Comparison of ENCODE assay signal across 1 cellular context in the genomic region with DNA sequence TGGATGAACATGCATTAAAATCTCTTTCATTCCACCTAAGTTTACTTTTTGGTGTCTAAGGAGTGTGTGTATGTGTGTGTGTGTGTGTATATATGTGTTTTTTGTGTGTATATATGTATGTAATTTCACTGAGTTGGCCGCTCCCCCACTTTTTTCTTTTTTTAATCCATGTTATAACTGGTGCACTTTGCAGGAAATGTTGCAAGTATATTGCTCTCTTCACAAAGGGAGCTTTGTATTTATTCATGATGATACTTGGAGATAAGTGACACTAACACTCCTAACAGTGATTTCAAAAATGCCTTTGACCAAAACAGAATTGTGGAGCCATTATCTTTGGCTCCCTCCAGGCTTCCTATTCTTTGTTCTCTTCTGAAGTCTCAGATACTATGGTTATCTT.
TF ChIP-seq lines count a peak whose summit lies in the region.

No MANE protein-coding gene starts in this region.

TF ChIP-seq in GM23338, 12 proteins besides CTCF, POLR2A, EP300 and RAD21 (continued from another document):
- TF ChIP-seq, protein P1, sequence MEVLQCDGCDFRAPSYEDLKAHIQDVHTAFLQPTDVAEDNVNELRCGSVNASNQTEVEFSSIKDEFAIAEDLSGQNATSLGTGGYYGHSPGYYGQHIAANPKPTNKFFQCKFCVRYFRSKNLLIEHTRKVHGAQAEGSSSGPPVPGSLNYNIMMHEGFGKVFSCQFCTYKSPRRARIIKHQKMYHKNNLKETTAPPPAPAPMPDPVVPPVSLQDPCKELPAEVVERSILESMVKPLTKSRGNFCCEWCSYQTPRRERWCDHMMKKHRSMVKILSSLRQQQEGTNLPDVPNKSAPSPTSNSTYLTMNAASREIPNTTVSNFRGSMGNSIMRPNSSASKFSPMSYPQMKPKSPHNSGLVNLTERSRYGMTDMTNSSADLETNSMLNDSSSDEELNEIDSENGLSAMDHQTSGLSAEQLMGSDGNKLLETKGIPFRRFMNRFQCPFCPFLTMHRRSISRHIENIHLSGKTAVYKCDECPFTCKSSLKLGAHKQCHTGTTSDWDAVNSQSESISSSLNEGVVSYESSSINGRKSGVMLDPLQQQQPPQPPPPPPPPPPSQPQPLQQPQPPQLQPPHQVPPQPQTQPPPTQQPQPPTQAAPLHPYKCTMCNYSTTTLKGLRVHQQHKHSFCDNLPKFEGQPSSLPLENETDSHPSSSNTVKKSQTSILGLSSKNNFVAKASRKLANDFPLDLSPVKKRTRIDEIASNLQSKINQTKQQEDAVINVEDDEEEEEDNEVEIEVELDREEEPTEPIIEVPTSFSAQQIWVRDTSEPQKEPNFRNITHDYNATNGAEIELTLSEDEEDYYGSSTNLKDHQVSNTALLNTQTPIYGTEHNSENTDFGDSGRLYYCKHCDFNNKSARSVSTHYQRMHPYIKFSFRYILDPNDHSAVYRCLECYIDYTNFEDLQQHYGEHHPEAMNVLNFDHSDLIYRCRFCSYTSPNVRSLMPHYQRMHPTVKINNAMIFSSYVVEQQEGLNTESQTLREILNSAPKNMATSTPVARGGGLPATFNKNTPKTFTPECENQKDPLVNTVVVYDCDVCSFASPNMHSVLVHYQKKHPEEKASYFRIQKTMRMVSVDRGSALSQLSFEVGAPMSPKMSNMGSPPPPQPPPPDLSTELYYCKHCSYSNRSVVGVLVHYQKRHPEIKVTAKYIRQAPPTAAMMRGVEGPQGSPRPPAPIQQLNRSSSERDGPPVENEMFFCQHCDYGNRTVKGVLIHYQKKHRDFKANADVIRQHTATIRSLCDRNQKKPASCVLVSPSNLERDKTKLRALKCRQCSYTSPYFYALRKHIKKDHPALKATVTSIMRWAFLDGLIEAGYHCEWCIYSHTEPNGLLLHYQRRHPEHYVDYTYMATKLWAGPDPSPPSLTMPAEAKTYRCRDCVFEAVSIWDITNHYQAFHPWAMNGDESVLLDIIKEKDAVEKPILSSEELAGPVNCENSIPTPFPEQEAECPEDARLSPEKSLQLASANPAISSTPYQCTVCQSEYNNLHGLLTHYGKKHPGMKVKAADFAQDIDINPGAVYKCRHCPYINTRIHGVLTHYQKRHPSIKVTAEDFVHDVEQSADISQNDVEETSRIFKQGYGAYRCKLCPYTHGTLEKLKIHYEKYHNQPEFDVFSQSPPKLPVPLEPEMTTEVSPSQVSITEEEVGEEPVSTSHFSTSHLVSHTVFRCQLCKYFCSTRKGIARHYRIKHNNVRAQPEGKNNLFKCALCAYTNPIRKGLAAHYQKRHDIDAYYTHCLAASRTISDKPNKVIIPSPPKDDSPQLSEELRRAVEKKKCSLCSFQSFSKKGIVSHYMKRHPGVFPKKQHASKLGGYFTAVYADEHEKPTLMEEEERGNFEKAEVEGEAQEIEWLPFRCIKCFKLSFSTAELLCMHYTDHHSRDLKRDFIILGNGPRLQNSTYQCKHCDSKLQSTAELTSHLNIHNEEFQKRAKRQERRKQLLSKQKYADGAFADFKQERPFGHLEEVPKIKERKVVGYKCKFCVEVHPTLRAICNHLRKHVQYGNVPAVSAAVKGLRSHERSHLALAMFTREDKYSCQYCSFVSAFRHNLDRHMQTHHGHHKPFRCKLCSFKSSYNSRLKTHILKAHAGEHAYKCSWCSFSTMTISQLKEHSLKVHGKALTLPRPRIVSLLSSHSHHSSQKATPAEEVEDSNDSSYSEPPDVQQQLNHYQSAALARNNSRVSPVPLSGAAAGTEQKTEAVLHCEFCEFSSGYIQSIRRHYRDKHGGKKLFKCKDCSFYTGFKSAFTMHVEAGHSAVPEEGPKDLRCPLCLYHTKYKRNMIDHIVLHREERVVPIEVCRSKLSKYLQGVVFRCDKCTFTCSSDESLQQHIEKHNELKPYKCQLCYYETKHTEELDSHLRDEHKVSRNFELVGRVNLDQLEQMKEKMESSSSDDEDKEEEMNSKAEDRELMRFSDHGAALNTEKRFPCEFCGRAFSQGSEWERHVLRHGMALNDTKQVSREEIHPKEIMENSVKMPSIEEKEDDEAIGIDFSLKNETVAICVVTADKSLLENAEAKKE (CRISPR knock-in tag; IDR thresholded peaks at IDR 0.05), result no peak
- TF ChIP-seq EZH2 (IDR thresholded peaks at IDR 0.05; ENCODE audit: low read depth, unreplicated experiment), result no peak
- TF ChIP-seq ZNF331 (CRISPR knock-in tag; IDR thresholded peaks at IDR 0.05; ENCODE audit: low read depth), result no peak
- TF ChIP-seq STAT1 (IDR thresholded peaks at IDR 0.05; ENCODE audit: unreplicated experiment), result no peak
- TF ChIP-seq EZH2phosphoT487 (IDR thresholded peaks at IDR 0.05; ENCODE audit: unreplicated experiment), result no peak
- TF ChIP-seq, protein P2, sequence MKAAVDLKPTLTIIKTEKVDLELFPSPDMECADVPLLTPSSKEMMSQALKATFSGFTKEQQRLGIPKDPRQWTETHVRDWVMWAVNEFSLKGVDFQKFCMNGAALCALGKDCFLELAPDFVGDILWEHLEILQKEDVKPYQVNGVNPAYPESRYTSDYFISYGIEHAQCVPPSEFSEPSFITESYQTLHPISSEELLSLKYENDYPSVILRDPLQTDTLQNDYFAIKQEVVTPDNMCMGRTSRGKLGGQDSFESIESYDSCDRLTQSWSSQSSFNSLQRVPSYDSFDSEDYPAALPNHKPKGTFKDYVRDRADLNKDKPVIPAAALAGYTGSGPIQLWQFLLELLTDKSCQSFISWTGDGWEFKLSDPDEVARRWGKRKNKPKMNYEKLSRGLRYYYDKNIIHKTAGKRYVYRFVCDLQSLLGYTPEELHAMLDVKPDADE (IDR thresholded peaks at IDR 0.05), result no peak
